8 cellular contexts compared by ENCODE assay signal in genomic region chr2:66438498-66439290, GRCh38. TPM values are rescaled to one million over a fixed set of nuclear protein-coding genes. Genes with fewer than 3 reads are reported as not detected.
DNase-seq lines count a peak whose midpoint lies in the region; ATAC-seq and TF ChIP-seq lines count a peak whose summit lies in the region.

No MANE protein-coding gene starts in this region.

- POLR2A ChIA-PET in AG04449 (lab: Yijun Ruan, JAX) (interaction anchor here (0.7 to 2.3 kb wide), 4 partner anchors 9 to 871 kb away, joined by 3 to 14 read pairs (median 4); no protein-coding TSS in a partner anchor), T-cell (lab: Charles Lee) (no interaction called here)

- H3K4me3 ChIP-seq in AG04449 (ENCODE audit: low read depth, low read length) = peak overlapping the region; percentile 67
- peak overlapping the region; percentile 81 for H3K4me3 ChIP-seq in RWPE2 (ENCODE audit: severe bottlenecking)
- H3K4me3 ChIP-seq in foreskin fibroblast (ENCODE audit: low read depth in 1 of 2, low read length in 2 of 2) = peak overlapping the region; percentile 72 to 79
- H3K4me3 ChIP-seq in parathyroid adenoma (ENCODE audit: low read depth, low read length) = peak overlapping the region; percentile 92

- peaks cover 40% of the 10 kb centered on the region for H3K36me3 ChIP-seq in RWPE2 (ENCODE audit: low read depth)
- no peaks in the 10 kb centered on the region for H3K36me3 ChIP-seq in parathyroid adenoma (ENCODE audit: control insufficient read depth, insufficient read depth, low read length)

- H3K9me3 ChIP-seq in RWPE2 (ENCODE audit: severe bottlenecking) = no peaks in the 10 kb centered on the region
- no peaks in the 10 kb centered on the region for H3K9me3 ChIP-seq in parathyroid adenoma (ENCODE audit: control insufficient read depth, low read length)

- no peak overlapping the region for H3K9ac ChIP-seq in parathyroid adenoma

- peaks cover 20% of the 10 kb centered on the region for H3K79me2 ChIP-seq in parathyroid adenoma

- DNase-seq in AG04449 (ENCODE audit: low read depth, low spot score) = no peak
- DNase-seq in RWPE2 (ENCODE audit: low spot score) = no peak
- DNase-seq in foreskin fibroblast = no peak
- DNase-seq in T-helper 1 cell = no peak
- DNase-seq in T-cell = no peak

- peak overlapping the region; percentile 78 for H2AFZ ChIP-seq in parathyroid adenoma

- H3K27ac ChIP-seq in RWPE2 (ENCODE audit: poor library complexity, severe bottlenecking) (peak overlapping the region; percentile 80), parathyroid adenoma (peak overlapping the region; percentile 81)

- H3K27me3 ChIP-seq in RWPE2 (ENCODE audit: insufficient read depth, poor library complexity, severe bottlenecking) (no peaks in the 10 kb centered on the region), parathyroid adenoma (ENCODE audit: control insufficient read depth, insufficient read depth, low read length) (no peaks in the 10 kb centered on the region)

- no peaks in the 10 kb centered on the region for H3K9me3 Mint-ChIP-seq in T-cell

- no peak for ATAC-seq in RWPE2 (ENCODE audit: low read depth)
- no peak for ATAC-seq in GM18907 (IDR thresholded peaks at IDR 0.05; ENCODE audit: unreplicated experiment)
- no peak for ATAC-seq in HG03045 (IDR thresholded peaks at IDR 0.05; ENCODE audit: unreplicated experiment)
- ATAC-seq in T-cell (replicated peaks in 1 of 4) = no peak

- H3K4me1 Mint-ChIP-seq in T-cell = peaks cover 28 to 34% (median 28%) of the 10 kb centered on the region in 3 donors

- H3K27me3 Mint-ChIP-seq in T-cell = peaks cover 61 to 85% of the 10 kb centered on the region in 2 donors

- H3K27ac Mint-ChIP-seq in T-cell = no peak overlapping the region

- CTCF ChIA-PET in AG04449 (lab: Yijun Ruan, JAX) = interaction anchor here (0.7 to 7.1 kb wide), 6 partner anchors 9 to 798 kb away, joined by 3 to 62 read pairs (median 4); no protein-coding TSS in a partner anchor
- CTCF ChIA-PET in T-cell (lab: Charles Lee) = interaction anchor here in 1 of 2 donors (0.7 kb wide), 1 partner anchor 21 kb away, joined by 5 read pairs; no protein-coding TSS in a partner anchor

- H3K4me2 ChIP-seq in parathyroid adenoma (ENCODE audit: low read length) = peak overlapping the region; percentile 80

- no peak for TF ChIP-seq CTCF in AG04449 (IDR thresholded peaks at IDR 0.05; ENCODE audit: insufficient read depth, low read length, missing control alignments)
- TF ChIP-seq CTCF in RWPE2 (IDR thresholded peaks at IDR 0.05; ENCODE audit: poor library complexity, severe bottlenecking) = no peak
- no peak for TF ChIP-seq CTCF in foreskin fibroblast (IDR thresholded peaks at IDR 0.05; ENCODE audit: low read depth, low read length)
- no peak for TF ChIP-seq CTCF in parathyroid adenoma (IDR thresholded peaks at IDR 0.05)

- no peaks in the 10 kb centered on the region for H3K36me3 Mint-ChIP-seq in T-cell

- H3K4me1 ChIP-seq in RWPE2 (ENCODE audit: insufficient read depth, poor library complexity, severe bottlenecking) = no peaks in the 10 kb centered on the region
- no peaks in the 10 kb centered on the region for H3K4me1 ChIP-seq in parathyroid adenoma

- H3K4me3 Mint-ChIP-seq in T-cell = no peak overlapping the region

RNA-seq across cellular contexts. Expression of gene MEIS1, which starts 3.8 kb away (rescaled TPM):
- 1 to 10 TPM in 2 of 5 donors, under 1 TPM in 3; 0.32 to 3.4 (median 0.90) TPM for total RNA-seq in T-cell
